Comparison of ENCODE assay signal across 10 cellular contexts in genomic region chr17:68356520-68356919, GRCh38.
A peak's percentile ranks its signal among the peaks of the same experiment; 100 is the strongest.
DNase-seq lines count a peak whose midpoint lies in the region; ATAC-seq, FAIRE-seq and TF ChIP-seq lines count a peak whose summit lies in the region.
"Had no signal": no experiment of that assay in that cellular context is flagged by ENCODE, and none has a peak within 500 bp of the region (broad histone marks: within the 10 kb centered on the region; RNA-seq: fewer than 3 reads in every experiment).

No MANE protein-coding gene starts in this region.

- no peaks in the 10 kb centered on the region for H3K9me3 ChIP-seq in vagina
- H3K9me3 ChIP-seq: A549 had no signal

- TF ChIP-seq POLR2A in vagina (IDR thresholded peaks at IDR 0.05), result no peak

- H3K27ac ChIP-seq in vagina, result no peak overlapping the region
- H3K27ac ChIP-seq: A549, VCaP had no signal

- ATAC-seq in GM21528 (IDR thresholded peaks at IDR 0.05; ENCODE audit: low FRiP score, unreplicated experiment), result no peak
- ATAC-seq: A549 had no signal

- H3K27me3 ChIP-seq in vagina, result no peaks in the 10 kb centered on the region

- H3K4me3 ChIP-seq in vagina, result no peak overlapping the region
- H3K4me3 ChIP-seq: A549 had no signal

- DNase-seq in activated gamma-delta T cell treated with Interleukin-2 at 50 U/mL for 16 hours, result peak; percentile 64
- no peak for DNase-seq in activated gamma-delta T cell (lab: John Stamatoyannopoulos, UW)
- peak; percentile 38 for DNase-seq in NOMO-1 treated with dmso at 0.1 percent for 144 hours (lab: John Stamatoyannopoulos, UW; ENCODE audit: unreplicated experiment)
- peak; percentile 46 for DNase-seq in activated gamma-delta T cell treated with anti-CD3 and anti-CD28 coated beads, Interleukin-2, amount 50 U/mL, for 16 hours (ENCODE audit: low read depth)
- DNase-seq in stimulated activated CD4-positive, alpha-beta T cell treated with anti-CD3 and anti-CD28 coated beads, Interleukin-4, amount 100 ng/mL, for 4 hours, result peak; percentile 8 to 62
- no peak for DNase-seq in vagina (ENCODE audit: extremely low spot score in 2 of 2)
- DNase-seq in urothelium cell line (ENCODE audit: low spot score), result no peak

- no peaks in the 10 kb centered on the region for H3K36me3 ChIP-seq in vagina

- FAIRE-seq in urothelium cell line (lab: Jason Lieb, UNC), result no peak
- FAIRE-seq: A549 had no signal

- no peaks in the 10 kb centered on the region for H3K4me1 ChIP-seq in vagina

- TF ChIP-seq CTCF in vagina (IDR thresholded peaks at IDR 0.05), result no peak

- intact Hi-C loops in vagina (cut with DNase I), result no loop called here

Comparison
In these comparisons a context has a peak if more than half of its experiments do, and no peak if none do; other contexts are left out.
1. DNase-seq: peak in activated gamma-delta T cell treated with Interleukin-2 at 50 U/mL for 16 hours (single experiment), NOMO-1 treated with dmso at 0.1 percent for 144 hours (single experiment), activated gamma-delta T cell treated with anti-CD3 and anti-CD28 coated beads, Interleukin-2, amount 50 U/mL, for 16 hours (single experiment) and stimulated activated CD4-positive, alpha-beta T cell treated with anti-CD3 and anti-CD28 coated beads, Interleukin-4, amount 100 ng/mL, for 4 hours (2 of 2); none in activated gamma-delta T cell (single experiment), vagina (0 of 2) and urothelium cell line (single experiment).